ENCODE assay signal across 40 cellular contexts in the genomic region with DNA sequence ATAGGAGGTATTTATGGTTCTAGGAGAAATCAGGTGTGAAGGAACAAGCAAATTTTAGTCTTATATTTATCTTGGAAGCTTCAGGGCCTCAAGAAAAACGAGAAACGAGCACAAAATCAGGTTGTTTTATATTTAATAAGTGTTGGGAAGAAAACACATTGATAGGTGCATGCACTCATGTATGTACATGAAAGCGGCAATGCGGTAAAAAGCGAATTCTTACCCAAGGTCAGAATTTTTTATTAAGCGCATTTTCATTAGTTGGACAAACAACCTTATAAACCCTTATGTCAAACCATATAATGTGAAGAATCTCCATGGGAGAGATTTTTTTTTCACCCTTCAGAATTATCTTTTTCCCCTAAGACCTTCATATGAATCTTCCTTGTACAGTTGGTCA.
"Had no signal": no experiment of that assay in that cellular context is flagged by ENCODE, and none has a peak within 500 bp of the region (broad histone marks: within the 10 kb centered on the region; RNA-seq: fewer than 3 reads in every experiment).

No MANE protein-coding gene starts in this region.

- H3K4me1 ChIP-seq: adrenal gland, ascending aorta, body of pancreas had no signal

- H3K27me3 ChIP-seq: adrenal gland, ascending aorta, body of pancreas, brain microvascular endothelial cell, breast epithelium had no signal

- H3K27ac Mint-ChIP-seq: activated naive CD4-positive, alpha-beta T cell treated with anti-CD3 and anti-CD28 coated beads for 36 hours; activated naive CD4-positive, alpha-beta T cell treated with anti-CD3 and anti-CD28 coated beads, Interleukin-2, amount 10 ng/mL, durations not matched to agents 7 days and 5 days; activated naive CD4-positive, alpha-beta T cell treated with anti-CD3 and anti-CD28 coated beads, Interleukin-2, amount 50 U/mL, for 24 hours; activated naive CD4-positive, alpha-beta T cell treated with anti-CD3 and anti-CD28 coated beads, Interleukin-2, amount 50 U/mL, for 72 hours; activated naive CD8-positive, alpha-beta T cell; activated naive CD8-positive, alpha-beta T cell treated with anti-CD3 and anti-CD28 coated beads for 36 hours; activated naive CD8-positive, alpha-beta T cell treated with anti-CD3 and anti-CD28 coated beads, Interleukin-2, amount 10 ng/mL, durations not matched to agents 7 days and 5 days; activated naive CD8-positive, alpha-beta T cell treated with anti-CD3 and anti-CD28 coated beads, Interleukin-2, amount 50 U/mL, for 24 hours; activated T-cell treated with anti-CD3 and anti-CD28 coated beads, Interleukin-2, amount 50 U/mL, for 24 hours; activated T-cell treated with anti-CD3 and anti-CD28 coated beads, Interleukin-2, amount 50 U/mL, for 72 hours; activated T-helper 1 cell treated with anti-CD3 and anti-CD28 coated beads, Interleukin-12 subunit alpha, Interleukin-12 subunit beta, Interleukin-2, Interleukin-4 antibody, amounts not matched to agents 30 ng/mL and 10 ng/mL and 1 ng/mL, durations not matched to agents 14 hours and 24 hours and 36 hours; activated T-helper 17 cell treated with anti-CD3 and anti-CD28 coated beads, Interleukin-2, amount 50 U/mL, for 72 hours; activated T-helper 2 cell treated with anti-CD3 and anti-CD28 coated beads, Interferon-gamma antibody, Interleukin-2, Interleukin-4, amounts not matched to agents 10 μg/mL and 5 μg/mL and 100 μg/mL, durations not matched to agents 14 hours and 24 hours and 36 hours; brain had no signal

- DNase-seq: activated effector memory CD4-positive, alpha-beta T cell treated with anti-CD3 and anti-CD28 coated beads, Interleukin-2, amount 50 U/mL, for 16 hours; activated effector memory CD4-positive, alpha-beta T cell treated with Interleukin-2 at 50 U/mL for 16 hours; activated gamma-delta T cell; activated gamma-delta T cell treated with Interleukin-2 at 50 U/mL for 16 hours; activated naive CD4-positive, alpha-beta T cell; activated naive CD4-positive, alpha-beta T cell treated with anti-CD3 and anti-CD28 coated beads for 36 hours; activated naive CD4-positive, alpha-beta T cell treated with anti-CD3 and anti-CD28 coated beads, Interleukin-2, amount 10 ng/mL, durations not matched to agents 7 days and 5 days; activated naive CD4-positive, alpha-beta T cell treated with anti-CD3 and anti-CD28 coated beads, Interleukin-2, amount 50 U/mL, for 16 hours; activated naive CD4-positive, alpha-beta T cell treated with Interleukin-2 at 50 U/mL for 16 hours; activated naive CD8-positive, alpha-beta T cell treated with anti-CD3 and anti-CD28 coated beads for 36 hours; activated naive CD8-positive, alpha-beta T cell treated with anti-CD3 and anti-CD28 coated beads, Interleukin-2, amount 10 ng/mL, durations not matched to agents 7 days and 5 days; activated naive CD8-positive, alpha-beta T cell treated with anti-CD3 and anti-CD28 coated beads, Interleukin-2, amount 50 U/mL, for 24 hours; activated T-cell treated with anti-CD3 and anti-CD28 coated beads for 4 hours; activated T-cell treated with anti-CD3 and anti-CD28 coated beads, Interleukin-2, amount 50 U/mL, for 1 hour; activated T-cell treated with anti-CD3 and anti-CD28 coated beads, Interleukin-2, amount 50 U/mL, for 24 hours; activated T-cell treated with anti-CD3 and anti-CD28 coated beads, Interleukin-2, amount 50 U/mL, for 4 hours; activated T-cell treated with anti-CD3 and anti-CD28 coated beads, Interleukin-2, amount 50 U/mL, for 48 hours; activated T-cell treated with anti-CD3 and anti-CD28 coated beads, Interleukin-2, amount 50 U/mL, for 72 hours; adrenal gland; amniotic stem cell; amygdala; anterior cingulate cortex; aorta; body of pancreas; brain microvascular endothelial cell; caudate nucleus; central memory CD4-positive, alpha-beta T cell; cerebellar nuclear complex had no signal

- H3K9me3 Mint-ChIP-seq: activated naive CD4-positive, alpha-beta T cell treated with anti-CD3 and anti-CD28 coated beads for 36 hours; activated naive CD4-positive, alpha-beta T cell treated with anti-CD3 and anti-CD28 coated beads, Interleukin-2, amount 10 ng/mL, durations not matched to agents 7 days and 5 days; activated naive CD4-positive, alpha-beta T cell treated with anti-CD3 and anti-CD28 coated beads, Interleukin-2, amount 50 U/mL, for 24 hours; activated naive CD4-positive, alpha-beta T cell treated with anti-CD3 and anti-CD28 coated beads, Interleukin-2, amount 50 U/mL, for 72 hours; activated naive CD8-positive, alpha-beta T cell treated with anti-CD3 and anti-CD28 coated beads for 36 hours; activated naive CD8-positive, alpha-beta T cell treated with anti-CD3 and anti-CD28 coated beads, Interleukin-2, amount 10 ng/mL, durations not matched to agents 7 days and 5 days; activated naive CD8-positive, alpha-beta T cell treated with anti-CD3 and anti-CD28 coated beads, Interleukin-2, amount 50 U/mL, for 24 hours; activated T-cell treated with anti-CD3 and anti-CD28 coated beads, Interleukin-2, amount 50 U/mL, for 24 hours; activated T-cell treated with anti-CD3 and anti-CD28 coated beads, Interleukin-2, amount 50 U/mL, for 4 hours; activated T-cell treated with anti-CD3 and anti-CD28 coated beads, Interleukin-2, amount 50 U/mL, for 72 hours; activated T-helper 1 cell treated with anti-CD3 and anti-CD28 coated beads, Interleukin-12 subunit alpha, Interleukin-12 subunit beta, Interleukin-2, Interleukin-4 antibody, amounts not matched to agents 30 ng/mL and 10 ng/mL and 1 ng/mL, durations not matched to agents 14 hours and 24 hours and 36 hours; activated T-helper 17 cell treated with anti-CD3 and anti-CD28 coated beads, Interleukin-2, amount 50 U/mL, for 72 hours; activated T-helper 2 cell treated with anti-CD3 and anti-CD28 coated beads, Interferon-gamma antibody, Interleukin-2, Interleukin-4, amounts not matched to agents 10 μg/mL and 5 μg/mL and 100 μg/mL, durations not matched to agents 14 hours and 24 hours and 36 hours; brain; central memory CD8-positive, alpha-beta T cell had no signal

- ATAC-seq: activated naive CD4-positive, alpha-beta T cell treated with anti-CD3 and anti-CD28 coated beads, Interleukin-2, amount 50 U/mL, for 72 hours; activated naive CD8-positive, alpha-beta T cell treated with anti-CD3 and anti-CD28 coated beads, Interleukin-2, amount 50 U/mL, for 24 hours; activated T-cell treated with anti-CD3 and anti-CD28 coated beads, Interleukin-2, amount 50 U/mL, for 4 hours; activated T-cell treated with anti-CD3 and anti-CD28 coated beads, Interleukin-2, amount 50 U/mL, for 72 hours; activated T-helper 17 cell treated with anti-CD3 and anti-CD28 coated beads, Interleukin-2, amount 50 U/mL, for 72 hours; body of pancreas had no signal

- H3K4me3 Mint-ChIP-seq: activated naive CD4-positive, alpha-beta T cell treated with anti-CD3 and anti-CD28 coated beads for 36 hours; activated naive CD4-positive, alpha-beta T cell treated with anti-CD3 and anti-CD28 coated beads, Interleukin-2, amount 10 ng/mL, durations not matched to agents 7 days and 5 days; activated naive CD4-positive, alpha-beta T cell treated with anti-CD3 and anti-CD28 coated beads, Interleukin-2, amount 50 U/mL, for 24 hours; activated naive CD8-positive, alpha-beta T cell; activated naive CD8-positive, alpha-beta T cell treated with anti-CD3 and anti-CD28 coated beads for 36 hours; activated naive CD8-positive, alpha-beta T cell treated with anti-CD3 and anti-CD28 coated beads, Interleukin-2, amount 10 ng/mL, durations not matched to agents 7 days and 5 days; activated naive CD8-positive, alpha-beta T cell treated with anti-CD3 and anti-CD28 coated beads, Interleukin-2, amount 50 U/mL, for 24 hours; activated T-cell treated with anti-CD3 and anti-CD28 coated beads, Interleukin-2, amount 50 U/mL, for 24 hours; activated T-cell treated with anti-CD3 and anti-CD28 coated beads, Interleukin-2, amount 50 U/mL, for 4 hours; activated T-cell treated with anti-CD3 and anti-CD28 coated beads, Interleukin-2, amount 50 U/mL, for 72 hours; activated T-helper 1 cell treated with anti-CD3 and anti-CD28 coated beads, Interleukin-12 subunit alpha, Interleukin-12 subunit beta, Interleukin-2, Interleukin-4 antibody, amounts not matched to agents 30 ng/mL and 10 ng/mL and 1 ng/mL, durations not matched to agents 14 hours and 24 hours and 36 hours; activated T-helper 17 cell treated with anti-CD3 and anti-CD28 coated beads, Interleukin-2, amount 50 U/mL, for 72 hours; brain; central memory CD8-positive, alpha-beta T cell had no signal

- H3K4me1 Mint-ChIP-seq: activated T-helper 17 cell treated with anti-CD3 and anti-CD28 coated beads, Interleukin-2, amount 50 U/mL, for 72 hours had no signal

- H3K27ac ChIP-seq: adrenal gland, ascending aorta, body of pancreas, brain microvascular endothelial cell, breast epithelium had no signal

- H3K27me3 Mint-ChIP-seq: activated naive CD4-positive, alpha-beta T cell treated with anti-CD3 and anti-CD28 coated beads, Interleukin-2, amount 10 ng/mL, durations not matched to agents 7 days and 5 days; activated naive CD4-positive, alpha-beta T cell treated with anti-CD3 and anti-CD28 coated beads, Interleukin-2, amount 50 U/mL, for 24 hours; activated naive CD8-positive, alpha-beta T cell; activated naive CD8-positive, alpha-beta T cell treated with anti-CD3 and anti-CD28 coated beads for 36 hours; activated naive CD8-positive, alpha-beta T cell treated with anti-CD3 and anti-CD28 coated beads, Interleukin-2, amount 10 ng/mL, durations not matched to agents 7 days and 5 days; activated naive CD8-positive, alpha-beta T cell treated with anti-CD3 and anti-CD28 coated beads, Interleukin-2, amount 50 U/mL, for 24 hours; activated T-cell treated with anti-CD3 and anti-CD28 coated beads, Interleukin-2, amount 50 U/mL, for 24 hours; activated T-helper 17 cell treated with anti-CD3 and anti-CD28 coated beads, Interleukin-2, amount 50 U/mL, for 72 hours; brain; central memory CD8-positive, alpha-beta T cell had no signal

- FAIRE-seq: astrocyte, bronchial epithelial cell had no signal

- H3K36me3 ChIP-seq: brain microvascular endothelial cell, breast epithelium had no signal

- H3K4me3 ChIP-seq: adrenal gland, ascending aorta, body of pancreas, breast epithelium had no signal

- H3K36me3 Mint-ChIP-seq: activated naive CD4-positive, alpha-beta T cell treated with anti-CD3 and anti-CD28 coated beads, Interleukin-2, amount 50 U/mL, for 72 hours; activated naive CD8-positive, alpha-beta T cell treated with anti-CD3 and anti-CD28 coated beads for 36 hours; activated naive CD8-positive, alpha-beta T cell treated with anti-CD3 and anti-CD28 coated beads, Interleukin-2, amount 10 ng/mL, durations not matched to agents 7 days and 5 days had no signal

- H3K9me3 ChIP-seq: adrenal gland, ascending aorta, body of pancreas, breast epithelium had no signal
